23 cellular contexts compared by ENCODE assay signal in the genomic region with DNA sequence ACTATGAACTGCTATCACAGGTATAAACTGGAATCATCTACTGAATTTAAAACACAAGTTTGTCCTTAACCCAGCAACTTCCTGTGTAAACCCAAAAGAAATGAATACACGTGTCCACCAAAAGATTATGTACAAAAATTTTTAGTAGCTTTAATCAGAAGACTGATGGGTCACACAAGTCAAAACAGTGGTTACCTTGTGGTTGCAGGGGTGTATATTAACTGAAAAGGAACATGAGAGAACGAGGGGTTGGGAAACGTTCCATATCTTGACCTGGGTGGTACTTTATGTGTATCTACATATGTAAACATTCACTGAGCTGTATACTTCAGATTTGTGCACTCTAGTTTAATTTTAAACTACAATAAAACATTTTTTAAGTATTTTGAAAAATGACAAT. TPM values are rescaled to one million over a fixed set of nuclear protein-coding genes. Genes with fewer than 3 reads are reported as not detected.
A peak's percentile ranks its signal among the peaks of the same experiment; 100 is the strongest.
DNase-seq lines count a peak whose midpoint lies in the region; ATAC-seq and TF ChIP-seq lines count a peak whose summit lies in the region.
"Had no signal": no experiment of that assay in that cellular context is flagged by ENCODE, and none has a peak within 500 bp of the region (broad histone marks: within the 10 kb centered on the region; RNA-seq: fewer than 3 reads in every experiment).

No MANE protein-coding gene starts in this region.

- CTCF ChIA-PET in activated CD8-positive, alpha-beta memory T cell treated with anti-CD3 and anti-CD28 coated beads, Interleukin-2, amount 10 ng/mL, durations not matched to agents 7 days and 5 days (lab: Charles Lee): interaction anchor here (1.2 kb wide), 1 partner anchor 23 kb away, joined by 3 read pairs; no protein-coding TSS in a partner anchor
- CTCF ChIA-PET in WTC11 (lab: Charles Lee): interaction anchor here (1.4 kb wide), 1 partner anchor 22 kb away, joined by 4 read pairs; no protein-coding TSS in a partner anchor

- no peak overlapping the region for H3K4me3 Mint-ChIP-seq in activated CD8-positive, alpha-beta memory T cell treated with anti-CD3 and anti-CD28 coated beads, Interleukin-2, amount 10 ng/mL, durations not matched to agents 7 days and 5 days
- H3K4me3 Mint-ChIP-seq in immature natural killer cell: peak overlapping the region in 4 of 5 donors; percentile 19 to 73 (median 41)
- H3K4me3 Mint-ChIP-seq in WTC11: no peak overlapping the region
- H3K4me3 Mint-ChIP-seq: CD14-positive monocyte; CD4-positive, alpha-beta memory T cell had no signal

- H3K27ac Mint-ChIP-seq in activated CD8-positive, alpha-beta memory T cell treated with anti-CD3 and anti-CD28 coated beads, Interleukin-2, amount 10 ng/mL, durations not matched to agents 7 days and 5 days: peak overlapping the region; percentile 44
- H3K27ac Mint-ChIP-seq in immature natural killer cell (peak overlapping the region in 5 of 6 donors; percentile 26 to 89 (median 74)), WTC11 (no peak overlapping the region)
- H3K27ac Mint-ChIP-seq: CD14-positive monocyte had no signal

- TF ChIP-seq CTCF in WTC11 (IDR thresholded peaks at IDR 0.05): no peak

- H3K36me3 Mint-ChIP-seq in activated CD8-positive, alpha-beta memory T cell treated with anti-CD3 and anti-CD28 coated beads, Interleukin-2, amount 10 ng/mL, durations not matched to agents 7 days and 5 days: peaks cover 34% of the 10 kb centered on the region
- peaks cover 8 to 28% (median 27%) of the 10 kb centered on the region in 3 donors for H3K36me3 Mint-ChIP-seq in immature natural killer cell
- H3K36me3 Mint-ChIP-seq in WTC11: peaks cover 10% of the 10 kb centered on the region

- POLR2A ChIA-PET in WTC11 (lab: Charles Lee): no interaction called here

- no peak for DNase-seq in activated CD8-positive, alpha-beta memory T cell treated with anti-CD3 and anti-CD28 coated beads, Interleukin-2, amount 10 ng/mL, durations not matched to agents 7 days and 5 days
- no peak for DNase-seq in activated CD8-positive, alpha-beta memory T cell treated with anti-CD3 and anti-CD28 coated beads, Interleukin-2, amount 50 U/mL, for 4 hours
- DNase-seq in amniotic epithelial cell (ENCODE audit: low read depth): peak; percentile 6
- DNase-seq in immature natural killer cell: peak in 1 of 3 donors; percentile 5
- no peak for DNase-seq in WTC11 (ENCODE audit: low spot score)
- DNase-seq in activated CD4-positive, alpha-beta T cell treated with anti-CD3 and anti-CD28 coated beads for 4 hours: no peak
- DNase-seq in NCI-H1694 treated with DMSO at 0.1 percent for 48 hours (lab: John Stamatoyannopoulos, UW): no peak
- DNase-seq: ACHN; AML-193; BE2C; Calu3; CD4-positive, alpha-beta memory T cell; COR-L47; DMS53; DMS79 treated with DMSO at 0.1 percent for 48 hours; GF-D8; GM23248; H7; HCEC 1CT had no signal

- no peak for ATAC-seq in activated CD8-positive, alpha-beta memory T cell treated with anti-CD3 and anti-CD28 coated beads, Interleukin-2, amount 10 ng/mL, durations not matched to agents 7 days and 5 days
- ATAC-seq in GM18909 (IDR thresholded peaks at IDR 0.05; ENCODE audit: poor library complexity, unreplicated experiment) (peak; percentile 52), WTC11 (no peak)

- H3K4me1 Mint-ChIP-seq in activated CD8-positive, alpha-beta memory T cell treated with anti-CD3 and anti-CD28 coated beads, Interleukin-2, amount 10 ng/mL, durations not matched to agents 7 days and 5 days: peaks cover 15% of the 10 kb centered on the region
- H3K4me1 Mint-ChIP-seq in immature natural killer cell (peaks cover 46 to 75% of the 10 kb centered on the region in 2 donors), WTC11 (peaks cover 2% of the 10 kb centered on the region; the same call in 1 of the 2 replicates)
- H3K4me1 Mint-ChIP-seq: CD14-positive monocyte had no signal

- H3K27me3 Mint-ChIP-seq in activated CD8-positive, alpha-beta memory T cell treated with anti-CD3 and anti-CD28 coated beads, Interleukin-2, amount 10 ng/mL, durations not matched to agents 7 days and 5 days: no peaks in the 10 kb centered on the region
- H3K27me3 Mint-ChIP-seq in immature natural killer cell (ENCODE audit: low read depth in 3 of 3): peaks cover 0 to 3% (median 0%) of the 10 kb centered on the region in 3 donors
- no peaks in the 10 kb centered on the region for H3K27me3 Mint-ChIP-seq in WTC11 (ENCODE audit: low read depth)
- H3K27me3 Mint-ChIP-seq: CD4-positive, alpha-beta memory T cell had no signal

- no peaks in the 10 kb centered on the region for H3K9me3 Mint-ChIP-seq in activated CD8-positive, alpha-beta memory T cell treated with anti-CD3 and anti-CD28 coated beads, Interleukin-2, amount 10 ng/mL, durations not matched to agents 7 days and 5 days (ENCODE audit: low read depth)
- H3K9me3 Mint-ChIP-seq in immature natural killer cell (no peaks in the 10 kb centered on the region), WTC11 (no peaks in the 10 kb centered on the region)
- H3K9me3 Mint-ChIP-seq: CD4-positive, alpha-beta memory T cell had no signal

TF ChIP-seq in WTC11, 78 proteins besides CTCF, POLR2A, EP300 and RAD21 (continues in another document):
- TF ChIP-seq ZNF396 (CRISPR knock-in tag; IDR thresholded peaks at IDR 0.05; ENCODE audit: borderline replicate concordance) (no peak), KAT7 (CRISPR knock-in tag; IDR thresholded peaks at IDR 0.05; ENCODE audit: borderline replicate concordance) (no peak), NFATC4 (CRISPR knock-in tag; IDR thresholded peaks at IDR 0.05) (no peak), MXD4 (CRISPR knock-in tag; IDR thresholded peaks at IDR 0.05; ENCODE audit: borderline replicate concordance) (no peak), ZNF232 (CRISPR knock-in tag; IDR thresholded peaks at IDR 0.05) (no peak), CREM (CRISPR knock-in tag; IDR thresholded peaks at IDR 0.05) (no peak), MYBL2 (CRISPR knock-in tag; IDR thresholded peaks at IDR 0.05) (no peak), ZNF138 (CRISPR knock-in tag; conservative IDR thresholded peaks at IDR 0.05) (no peak), ZNF416 (CRISPR knock-in tag; IDR thresholded peaks at IDR 0.05) (no peak), ZNF425 (CRISPR knock-in tag; conservative IDR thresholded peaks at IDR 0.05) (no peak), EMX1 (CRISPR knock-in tag; IDR thresholded peaks at IDR 0.05) (no peak), TEAD1 (CRISPR knock-in tag; IDR thresholded peaks at IDR 0.05) (no peak), ZNF263 (CRISPR knock-in tag; IDR thresholded peaks at IDR 0.05; ENCODE audit: low read depth) (no peak), SMAD3 (CRISPR knock-in tag; IDR thresholded peaks at IDR 0.05; ENCODE audit: borderline replicate concordance) (no peak), ETV6 (CRISPR knock-in tag; IDR thresholded peaks at IDR 0.05) (no peak)
- TF ChIP-seq, protein P1, sequence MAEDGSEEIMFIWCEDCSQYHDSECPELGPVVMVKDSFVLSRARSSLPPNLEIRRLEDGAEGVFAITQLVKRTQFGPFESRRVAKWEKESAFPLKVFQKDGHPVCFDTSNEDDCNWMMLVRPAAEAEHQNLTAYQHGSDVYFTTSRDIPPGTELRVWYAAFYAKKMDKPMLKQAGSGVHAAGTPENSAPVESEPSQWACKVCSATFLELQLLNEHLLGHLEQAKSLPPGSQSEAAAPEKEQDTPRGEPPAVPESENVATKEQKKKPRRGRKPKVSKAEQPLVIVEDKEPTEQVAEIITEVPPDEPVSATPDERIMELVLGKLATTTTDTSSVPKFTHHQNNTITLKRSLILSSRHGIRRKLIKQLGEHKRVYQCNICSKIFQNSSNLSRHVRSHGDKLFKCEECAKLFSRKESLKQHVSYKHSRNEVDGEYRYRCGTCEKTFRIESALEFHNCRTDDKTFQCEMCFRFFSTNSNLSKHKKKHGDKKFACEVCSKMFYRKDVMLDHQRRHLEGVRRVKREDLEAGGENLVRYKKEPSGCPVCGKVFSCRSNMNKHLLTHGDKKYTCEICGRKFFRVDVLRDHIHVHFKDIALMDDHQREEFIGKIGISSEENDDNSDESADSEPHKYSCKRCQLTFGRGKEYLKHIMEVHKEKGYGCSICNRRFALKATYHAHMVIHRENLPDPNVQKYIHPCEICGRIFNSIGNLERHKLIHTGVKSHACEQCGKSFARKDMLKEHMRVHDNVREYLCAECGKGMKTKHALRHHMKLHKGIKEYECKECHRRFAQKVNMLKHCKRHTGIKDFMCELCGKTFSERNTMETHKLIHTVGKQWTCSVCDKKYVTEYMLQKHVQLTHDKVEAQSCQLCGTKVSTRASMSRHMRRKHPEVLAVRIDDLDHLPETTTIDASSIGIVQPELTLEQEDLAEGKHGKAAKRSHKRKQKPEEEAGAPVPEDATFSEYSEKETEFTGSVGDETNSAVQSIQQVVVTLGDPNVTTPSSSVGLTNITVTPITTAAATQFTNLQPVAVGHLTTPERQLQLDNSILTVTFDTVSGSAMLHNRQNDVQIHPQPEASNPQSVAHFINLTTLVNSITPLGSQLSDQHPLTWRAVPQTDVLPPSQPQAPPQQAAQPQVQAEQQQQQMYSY (CRISPR knock-in tag; IDR thresholded peaks at IDR 0.05): no peak

RNA-seq across cellular contexts. Expression of gene ZDHHC21, which starts 18.6 kb away (rescaled TPM):
- total RNA-seq in activated CD8-positive, alpha-beta memory T cell treated with anti-CD3 and anti-CD28 coated beads, Interleukin-2, amount 10 ng/mL, durations not matched to agents 7 days and 5 days: 10 to 100 TPM in 1 of 2 experiments, 1 to 10 TPM in 1; 9.8 to 10.2 TPM
- polyA plus RNA-seq in immature natural killer cell: 1 to 10 TPM; 1.3 to 2.3 (median 1.7) TPM
- total RNA-seq in WTC11 (2021): 6.0 to 7.3 TPM (median 6.7 TPM) in 3 replicates

RNA-seq across cellular contexts. Expression of gene CER1, which starts 47.9 kb away (rescaled TPM):
- not detected for total RNA-seq in activated CD8-positive, alpha-beta memory T cell treated with anti-CD3 and anti-CD28 coated beads, Interleukin-2, amount 10 ng/mL, durations not matched to agents 7 days and 5 days
- not detected for polyA plus RNA-seq in immature natural killer cell
- 2.4 to 4.1 TPM (median 3.7 TPM) in 3 replicates for total RNA-seq in WTC11 (2021)
- total RNA-seq: Calu3; CD4-positive, alpha-beta memory T cell; Daoy; G401; GM23248 had no signal
- polyA plus RNA-seq: CD14-positive monocyte; CD4-positive, alpha-beta memory T cell; GM23248 had no signal

Comparison
In these comparisons a context has a peak if more than half of its experiments do, and no peak if none do; other contexts are left out.
1. H3K4me3 Mint-ChIP-seq: peak in immature natural killer cell (4 of 5); none in activated CD8-positive, alpha-beta memory T cell treated with anti-CD3 and anti-CD28 coated beads, Interleukin-2, amount 10 ng/mL, durations not matched to agents 7 days and 5 days (single experiment) and WTC11 (single experiment).